Comparison of ENCODE assay signal across 1 cellular context in the genomic region with DNA sequence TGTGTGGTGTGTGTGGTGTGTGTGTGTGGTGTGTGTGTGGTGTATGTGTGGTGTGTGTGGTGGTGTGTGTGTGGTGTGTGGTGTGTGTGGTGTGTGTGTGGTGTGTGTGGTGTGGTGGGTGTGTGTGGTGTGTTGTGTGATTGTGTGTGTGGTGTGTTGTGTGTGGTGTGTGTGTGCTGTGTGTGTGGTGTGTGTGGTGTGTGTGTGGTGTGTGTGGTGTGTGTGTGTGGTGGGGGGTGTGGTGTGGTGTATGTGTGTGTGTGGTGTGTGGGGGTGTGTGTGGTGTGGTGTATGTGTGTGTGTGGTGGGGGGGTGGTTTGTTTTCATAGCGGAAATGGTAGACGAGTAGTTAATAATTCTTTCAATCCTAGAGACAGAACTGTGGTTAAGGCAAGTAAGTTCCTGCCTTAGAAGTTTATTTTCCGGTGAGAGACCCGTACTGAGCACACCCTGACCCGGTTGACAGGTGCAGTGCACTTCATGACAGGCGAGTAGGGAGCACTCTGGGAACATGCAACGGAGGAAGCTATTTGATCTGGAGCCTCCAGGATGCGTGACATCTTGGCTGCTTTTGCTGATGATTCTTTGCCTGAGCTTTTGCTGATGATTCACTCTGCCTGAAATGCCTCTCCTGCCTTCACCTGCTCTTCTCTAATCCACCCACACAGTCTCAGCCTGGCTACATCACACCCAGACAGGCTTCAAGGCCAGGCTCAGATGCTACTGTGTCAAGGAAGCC.
A peak's percentile ranks its signal among the peaks of the same experiment; 100 is the strongest.
TF ChIP-seq lines count a peak whose summit lies in the region.

No MANE protein-coding gene starts in this region.

TF ChIP-seq in HepG2, 621 proteins besides CTCF, POLR2A, EP300 and RAD21:
- TF ChIP-seq ZNF646 (CRISPR knock-in tag; IDR thresholded peaks at IDR 0.05) (peak; percentile 92), HNRNPL (IDR thresholded peaks at IDR 0.05; ENCODE audit: low read depth, low read length) (peak; percentile 77; the same call in 1 of the 2 replicates), ZNF263 (CRISPR knock-in tag; IDR thresholded peaks at IDR 0.05) (peak; percentile 88), REL (CRISPR knock-in tag; conservative IDR thresholded peaks at IDR 0.05) (no peak)
